In genomic region chr22:30245985-30246901, GRCh38 we compare ENCODE assay signal across 7 cellular contexts. TPM values are rescaled to one million over a fixed set of nuclear protein-coding genes. Genes with fewer than 3 reads are reported as not detected.
DNase-seq lines count a peak whose midpoint lies in the region; ATAC-seq and TF ChIP-seq lines count a peak whose summit lies in the region.

Gene LIF, minus strand, starts transcription at chr22:30246759. Its CDS starts 64 bp downstream, at chr22:30246695.

- TF ChIP-seq CTCF in GM23338 (conservative IDR thresholded peaks at IDR 0.05; ENCODE audit: low read depth in 2 of 2): no peak; a peak in 1 of 4 replicates

- CTCF ChIA-PET in T-cell (lab: Charles Lee): interaction anchor here in 1 of 2 donors (0.6 to 0.7 kb wide), 2 partner anchors 178 to 199 kb away, joined by 4 to 5 read pairs; no protein-coding TSS in a partner anchor

- H3K4me3 ChIP-seq in GM23338 (peak within 1 kb of the TSS; percentile 93), iPS-20b (ENCODE audit: low read length) (peak within 1 kb of the TSS; percentile 78)

- peak within 1 kb of the TSS; percentile 24; the same call in 1 of the 2 replicates for H3K27ac Mint-ChIP-seq in GM23338
- H3K27ac Mint-ChIP-seq in T-cell: peak within 1 kb of the TSS in 1 of 2 donors; percentile 43

- H3K9me3 Mint-ChIP-seq in GM23338: no peaks in the 10 kb centered on the region
- H3K9me3 Mint-ChIP-seq in T-cell: no peaks in the 10 kb centered on the region

- no peaks in the 10 kb centered on the region for H3F3A ChIP-seq in GM23338 (replicated peaks; ENCODE audit: low read depth)

- peak within 1 kb of the TSS; percentile 87 for H3K4me3 Mint-ChIP-seq in GM23338
- peak within 1 kb of the TSS; percentile 81 to 87 (median 87) for H3K4me3 Mint-ChIP-seq in T-cell

- peak; percentile 70 for ATAC-seq in GM23338
- ATAC-seq in T-cell (replicated peaks in 1 of 4): peak; percentile 87 to 95 (median 88)

- peak within 1 kb of the TSS; percentile 99 for H3K4me2 ChIP-seq in GM23338

- H3K36me3 ChIP-seq in GM23338 (ENCODE audit: insufficient read depth) (no peaks in the 10 kb centered on the region), iPS-20b (ENCODE audit: insufficient read depth, low read depth, low read length) (peaks cover 10% of the 10 kb centered on the region; the same call in 1 of the 2 replicates)

- H3K36me3 Mint-ChIP-seq in GM23338 (ENCODE audit: low read depth) (peaks cover 20% of the 10 kb centered on the region), T-cell (no peaks in the 10 kb centered on the region)

- DNase-seq in GM23338 (ENCODE audit: low spot score): peak; percentile 76
- peak in 30 of 34 experiments; percentile 27 to 63 (median 44) for DNase-seq in T-cell
- DNase-seq in astrocyte of the hippocampus (ENCODE audit: low read depth, low spot score): peak; percentile 80
- peak; percentile 75 for DNase-seq in stimulated activated CD4-positive, alpha-beta T cell treated with anti-CD3 and anti-CD28 coated beads, Interleukin-15, amount 100 ng/mL, for 24 hours
- no peak for DNase-seq in cortex of kidney (lab: John Stamatoyannopoulos, UW)
- no peak for DNase-seq in NCI-H146 (lab: John Stamatoyannopoulos, UW)

- H3K27ac ChIP-seq in GM23338 (ENCODE audit: low read depth): no peak within 1 kb of the TSS; the same call in 1 of the 2 replicates
- H3K27ac ChIP-seq in iPS-20b (ENCODE audit: low read length): no peak within 1 kb of the TSS

- H3K9me3 ChIP-seq in iPS-20b (ENCODE audit: insufficient read depth, low read depth, low read length): no peaks in the 10 kb centered on the region

- no peaks in the 10 kb centered on the region for H3K9me2 ChIP-seq in GM23338 (ENCODE audit: insufficient read depth)

- no peaks in the 10 kb centered on the region for H3K79me2 ChIP-seq in GM23338 (replicated peaks; ENCODE audit: insufficient read depth)

- peaks cover 30% of the 10 kb centered on the region for H3K4me1 Mint-ChIP-seq in GM23338
- H3K4me1 Mint-ChIP-seq in T-cell: peaks cover 26 to 48% (median 35%) of the 10 kb centered on the region in 3 donors

- H3K27me3 ChIP-seq in GM23338 (ENCODE audit: insufficient read depth) (no peaks in the 10 kb centered on the region), iPS-20b (ENCODE audit: insufficient read depth, low read length) (peaks cover 13% of the 10 kb centered on the region; the same call in 1 of the 2 replicates)

- peak within 1 kb of the TSS; percentile 90 for H2AFZ ChIP-seq in GM23338

- POLR2A ChIA-PET in T-cell (lab: Charles Lee): no interaction called here

- peaks cover 12% of the 10 kb centered on the region for H3K4me1 ChIP-seq in GM23338 (ENCODE audit: insufficient read depth)
- peaks cover 8% of the 10 kb centered on the region for H3K4me1 ChIP-seq in iPS-20b (ENCODE audit: insufficient read depth, low read length)

- peaks cover 14% of the 10 kb centered on the region for H3K27me3 Mint-ChIP-seq in GM23338 (ENCODE audit: insufficient read depth, low read depth, poor library complexity)
- H3K27me3 Mint-ChIP-seq in T-cell: peaks cover 3 to 12% of the 10 kb centered on the region in 2 donors

- H4K20me1 ChIP-seq in GM23338 (replicated peaks; ENCODE audit: insufficient read depth): no peaks in the 10 kb centered on the region

- peak within 1 kb of the TSS; percentile 67 for H3K9ac ChIP-seq in iPS-20b (ENCODE audit: low read depth, low read length)

TF ChIP-seq in GM23338, 12 proteins besides CTCF, POLR2A, EP300 and RAD21 (continues in another document):
- no peak for TF ChIP-seq ZNF114 (CRISPR knock-in tag; IDR thresholded peaks at IDR 0.05)
- no peak for TF ChIP-seq ZNF462 (CRISPR knock-in tag; IDR thresholded peaks at IDR 0.05)
- no peak for TF ChIP-seq EZH2 (IDR thresholded peaks at IDR 0.05; ENCODE audit: low read depth, unreplicated experiment)
- no peak for TF ChIP-seq NANOG (IDR thresholded peaks at IDR 0.05; ENCODE audit: borderline replicate concordance)
- TF ChIP-seq JUNB (IDR thresholded peaks at IDR 0.05; ENCODE audit: unreplicated experiment): no peak
- no peak for TF ChIP-seq CREB1 (CRISPR knock-in tag; IDR thresholded peaks at IDR 0.05; ENCODE audit: low read depth)
- TF ChIP-seq ZNF331 (CRISPR knock-in tag; IDR thresholded peaks at IDR 0.05; ENCODE audit: low read depth): no peak
- no peak for TF ChIP-seq STAT1 (IDR thresholded peaks at IDR 0.05; ENCODE audit: unreplicated experiment)
- no peak for TF ChIP-seq EZH2phosphoT487 (IDR thresholded peaks at IDR 0.05; ENCODE audit: unreplicated experiment)
- TF ChIP-seq ETS1 (IDR thresholded peaks at IDR 0.05): no peak
- no peak for TF ChIP-seq POLR2AphosphoS5 (IDR thresholded peaks at IDR 0.05; ENCODE audit: low read depth)

RNA-seq across cellular contexts. Expression of gene LIF, which starts in this region (rescaled TPM):
- 3.6 and 5.9 TPM in 2 replicates for total RNA-seq in GM23338 (2014; rRNA removed; shearing (Covaris generic))
- polyA plus RNA-seq in GM23338 (2016; fragmentation: Nextera tagmentation; extraction: Ambion mirVana): 1.2 and 1.8 TPM in 2 replicates
- 1 to 10 TPM in 3 of 5 donors, under 1 TPM in 2; 0.26 to 3.3 (median 1.4) TPM for total RNA-seq in T-cell

Comparison
In these comparisons a context has a peak if more than half of its experiments do, and no peak if none do; other contexts are left out.
1. DNase-seq: peak in GM23338 (single experiment), T-cell (30 of 34), astrocyte of the hippocampus (single experiment) and stimulated activated CD4-positive, alpha-beta T cell treated with anti-CD3 and anti-CD28 coated beads, Interleukin-15, amount 100 ng/mL, for 24 hours (single experiment); none in cortex of kidney (single experiment) and NCI-H146 (single experiment).